In the genomic region with DNA sequence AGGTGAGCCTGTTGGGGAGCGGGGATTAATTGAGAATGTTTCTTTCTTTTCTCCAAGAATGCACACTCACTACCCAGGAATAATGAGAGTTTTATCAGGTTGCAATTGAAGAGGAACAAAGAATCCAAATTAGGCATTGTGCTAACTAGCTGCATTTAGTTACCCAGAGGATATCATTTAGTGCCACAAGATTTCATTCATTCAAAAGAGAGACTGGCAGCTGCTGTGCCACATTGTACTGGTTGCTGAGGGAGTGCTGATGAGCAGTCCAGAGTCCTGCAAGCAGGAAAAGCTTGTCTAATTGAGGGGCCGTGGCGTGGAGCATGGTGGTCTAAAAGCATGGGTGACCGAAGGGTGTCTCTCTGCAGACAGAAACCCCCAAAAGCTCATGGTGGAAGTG, we compare ENCODE assay signal across 25 cellular contexts.
DNase-seq lines count a peak whose midpoint lies in the region; ATAC-seq and TF ChIP-seq lines count a peak whose summit lies in the region.
"Had no signal": no experiment of that assay in that cellular context is flagged by ENCODE, and none has a peak within 500 bp of the region (broad histone marks: within the 10 kb centered on the region; RNA-seq: fewer than 3 reads in every experiment).

No MANE protein-coding gene starts in this region.

- H3K27ac Mint-ChIP-seq in GM23338: no peak overlapping the region
- H3K27ac Mint-ChIP-seq: CD14-positive monocyte; CD4-positive, alpha-beta memory T cell; CD4-positive, CD25-positive, alpha-beta regulatory T cell; CD8-positive, alpha-beta memory T cell had no signal

- H3K4me1 ChIP-seq in GM23338 (ENCODE audit: insufficient read depth) (peaks cover 7% of the 10 kb centered on the region; the same call in 1 of the 2 replicates), smooth muscle cell (ENCODE audit: low read depth) (peaks cover 32% of the 10 kb centered on the region), HAP-1 (no peaks in the 10 kb centered on the region)
- H3K4me1 ChIP-seq: BE2C, BLaER1 had no signal

- no peaks in the 10 kb centered on the region for H3K9me3 Mint-ChIP-seq in GM23338
- H3K9me3 Mint-ChIP-seq: CD4-positive, alpha-beta memory T cell; CD4-positive, CD25-positive, alpha-beta regulatory T cell; CD8-positive, alpha-beta memory T cell had no signal

- H3K27me3 ChIP-seq in GM23338 (ENCODE audit: insufficient read depth) (peaks cover 5% of the 10 kb centered on the region; the same call in 1 of the 2 replicates), smooth muscle cell (ENCODE audit: low read depth) (no peaks in the 10 kb centered on the region), HAP-1 (ENCODE audit: low read depth) (no peaks in the 10 kb centered on the region)
- H3K27me3 ChIP-seq: BE2C, BLaER1 had no signal

- no peak overlapping the region for H3K4me3 ChIP-seq in GM23338
- H3K4me3 ChIP-seq in smooth muscle cell: no peak overlapping the region
- H3K4me3 ChIP-seq in HAP-1: no peak overlapping the region
- H3K4me3 ChIP-seq: BLaER1, GM12878 had no signal

- H3K79me2 ChIP-seq in GM23338 (replicated peaks; ENCODE audit: insufficient read depth): no peaks in the 10 kb centered on the region
- H3K79me2 ChIP-seq in smooth muscle cell (ENCODE audit: low read depth): no peaks in the 10 kb centered on the region

- H3K4me2 ChIP-seq in GM23338 (no peak overlapping the region), smooth muscle cell (no peak overlapping the region)
- H3K4me2 ChIP-seq: BLaER1 had no signal

- 70 to 85% (median 79%) methylated on average over 4 of the region's 4 CpGs for WGBS in adipose tissue, 3 donors
- 69% methylated on average over 4 of the region's 4 CpGs for WGBS in smooth muscle cell (ENCODE audit: low lambda C conversion rate)

- in situ Hi-C loops in HAP-1 (cut with MboI; ENCODE audit: low sequenced_read_pairs): no loop called here

- peaks cover 4% of the 10 kb centered on the region for H3K27me3 Mint-ChIP-seq in GM23338 (ENCODE audit: insufficient read depth, low read depth, poor library complexity)
- H3K27me3 Mint-ChIP-seq: CD4-positive, alpha-beta memory T cell; CD4-positive, CD25-positive, alpha-beta regulatory T cell had no signal

- H3K27ac ChIP-seq in GM23338 (ENCODE audit: low read depth) (no peak overlapping the region), adipose tissue (ENCODE audit: low read depth, low read length) (peak overlapping the region; percentile 24), smooth muscle cell (ENCODE audit: low read depth) (peak overlapping the region; percentile 81)
- H3K27ac ChIP-seq: BLaER1 had no signal

- H3K4me1 Mint-ChIP-seq in GM23338: peaks cover 3% of the 10 kb centered on the region; the same call in 2 of the 3 replicates

- no peak overlapping the region for H3K4me3 Mint-ChIP-seq in GM23338
- H3K4me3 Mint-ChIP-seq: CD14-positive monocyte; CD4-positive, alpha-beta memory T cell; CD4-positive, CD25-positive, alpha-beta regulatory T cell; CD8-positive, alpha-beta memory T cell had no signal

- no peaks in the 10 kb centered on the region for H3K36me3 Mint-ChIP-seq in GM23338 (ENCODE audit: low read depth)
- H3K36me3 Mint-ChIP-seq: CD14-positive monocyte; CD4-positive, alpha-beta memory T cell; CD4-positive, CD25-positive, alpha-beta regulatory T cell; CD8-positive, alpha-beta memory T cell had no signal

- ATAC-seq in GM23338: no peak
- ATAC-seq in GM21528 (IDR thresholded peaks at IDR 0.05; ENCODE audit: low FRiP score, unreplicated experiment): no peak
- no peak for ATAC-seq in GM21619 (IDR thresholded peaks at IDR 0.05; ENCODE audit: unreplicated experiment)
- ATAC-seq: GM12878 had no signal

- H3K36me3 ChIP-seq in GM23338 (ENCODE audit: insufficient read depth): no peaks in the 10 kb centered on the region
- no peaks in the 10 kb centered on the region for H3K36me3 ChIP-seq in smooth muscle cell (ENCODE audit: low read depth)
- H3K36me3 ChIP-seq in HAP-1 (replicated peaks): no peaks in the 10 kb centered on the region
- H3K36me3 ChIP-seq: BE2C, BLaER1 had no signal

- H3F3A ChIP-seq in GM23338 (replicated peaks; ENCODE audit: low read depth) (no peaks in the 10 kb centered on the region), smooth muscle cell (ENCODE audit: low read depth) (peaks cover 12% of the 10 kb centered on the region)

- H3K9me3 ChIP-seq in smooth muscle cell (replicated peaks; ENCODE audit: low read depth) (no peaks in the 10 kb centered on the region), HAP-1 (no peaks in the 10 kb centered on the region)
- H3K9me3 ChIP-seq: BE2C, BLaER1 had no signal

- DNase-seq in GM23338 (ENCODE audit: low spot score) (no peak), NCI-H146 (lab: John Stamatoyannopoulos, UW) (peak; percentile 97), smooth muscle cell (lab: John Stamatoyannopoulos, UW; ENCODE audit: unreplicated experiment) (no peak), HAP-1 (ENCODE audit: low spot score in 2 of 2) (no peak)
- DNase-seq: 8988T; ACHN; BE2C; C1 segment of cervical spinal cord; CD4-positive, alpha-beta memory T cell; CD4-positive, CD25-positive, alpha-beta regulatory T cell; CD8-positive, alpha-beta memory T cell; COR-L47; DMS 273 treated with DMSO at 0.1 percent for 48 hours; DMS153; DMS53; DMS79; DND-41; EL; GDM1 had no signal

- H3K9ac ChIP-seq in smooth muscle cell (ENCODE audit: low read depth): no peak overlapping the region
- H3K9ac ChIP-seq: BLaER1 had no signal

- peak overlapping the region; percentile 38; the same call in 1 of the 2 replicates for H2AFZ ChIP-seq in GM23338
- no peak overlapping the region for H2AFZ ChIP-seq in smooth muscle cell (ENCODE audit: low read depth)

- H4K20me1 ChIP-seq in GM23338 (replicated peaks; ENCODE audit: insufficient read depth) (no peaks in the 10 kb centered on the region), smooth muscle cell (ENCODE audit: low read depth) (no peaks in the 10 kb centered on the region)
- H4K20me1 ChIP-seq: BLaER1 had no signal

- no peaks in the 10 kb centered on the region; the same call in 1 of the 2 replicates for H3K9me2 ChIP-seq in GM23338 (ENCODE audit: insufficient read depth)

- TF ChIP-seq CTCF in GM23338 (conservative IDR thresholded peaks at IDR 0.05; ENCODE audit: low read depth in 2 of 2) (no peak), smooth muscle cell (IDR thresholded peaks at IDR 0.05; ENCODE audit: borderline replicate concordance, insufficient read depth, poor library complexity, severe bottlenecking) (no peak)

TF ChIP-seq in GM23338, 12 proteins besides CTCF, POLR2A, EP300 and RAD21 (continues in another document):
- TF ChIP-seq NANOG (IDR thresholded peaks at IDR 0.05; ENCODE audit: borderline replicate concordance) (no peak), ZNF331 (CRISPR knock-in tag; IDR thresholded peaks at IDR 0.05; ENCODE audit: low read depth) (no peak), REST (IDR thresholded peaks at IDR 0.05; ENCODE audit: unreplicated experiment) (no peak), POLR2AphosphoS5 (IDR thresholded peaks at IDR 0.05; ENCODE audit: low read depth) (no peak), JUNB (IDR thresholded peaks at IDR 0.05; ENCODE audit: unreplicated experiment) (no peak)
